21 cellular contexts compared by ENCODE assay signal in the genomic region with DNA sequence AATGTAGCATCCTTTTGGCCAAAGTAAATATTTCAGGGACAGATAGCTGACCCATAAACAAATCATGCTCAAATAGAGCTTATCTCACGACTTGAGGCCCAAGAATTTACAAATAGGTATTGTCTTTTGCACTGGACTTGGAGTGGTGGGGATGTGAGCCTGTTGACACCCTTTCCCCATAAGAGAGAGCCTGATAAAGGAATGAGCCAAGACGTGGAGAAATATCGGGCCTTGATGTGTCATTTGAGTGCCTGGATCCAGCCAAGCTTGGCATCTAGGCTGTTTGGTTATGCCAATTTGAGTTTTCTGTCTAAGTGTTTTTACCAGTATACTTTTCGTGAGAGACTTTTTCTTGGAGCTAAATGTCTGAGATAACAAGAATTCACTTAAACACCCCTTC.
DNase-seq lines count a peak whose midpoint lies in the region; ATAC-seq, FAIRE-seq and TF ChIP-seq lines count a peak whose summit lies in the region.
"Had no signal": no experiment of that assay in that cellular context is flagged by ENCODE, and none has a peak within 500 bp of the region (broad histone marks: within the 10 kb centered on the region; RNA-seq: fewer than 3 reads in every experiment).

No MANE protein-coding gene starts in this region.

- H3K4me3 ChIP-seq in left ventricle myocardium inferior: no peak overlapping the region
- no peak overlapping the region for H3K4me3 ChIP-seq in mesendoderm (ENCODE audit: low read length)
- no peak overlapping the region for H3K4me3 ChIP-seq in gastrocnemius medialis
- H3K4me3 ChIP-seq: GM12878 had no signal

- peak overlapping the region; percentile 86 for H2BK15ac ChIP-seq in mesendoderm (replicated peaks; ENCODE audit: low read depth)

- H3K79me1 ChIP-seq in mesendoderm (ENCODE audit: low read length): no peaks in the 10 kb centered on the region

- ATAC-seq in left ventricle myocardium superior: peak; percentile 27
- ATAC-seq in gastrocnemius medialis: peak; percentile 88 to 98
- ATAC-seq: GM12878, HepG2 had no signal

- no peak overlapping the region for H3K27ac Mint-ChIP-seq in activated T-helper 2 cell treated with anti-CD3 and anti-CD28 coated beads, Interferon-gamma antibody, Interleukin-2, Interleukin-4, amounts not matched to agents 10 μg/mL and 5 μg/mL and 100 μg/mL, durations not matched to agents 14 hours and 24 hours and 36 hours
- H3K27ac Mint-ChIP-seq: CD4-positive, CD25-positive, alpha-beta regulatory T cell; H9 had no signal

- no peak overlapping the region for H2BK5ac ChIP-seq in mesendoderm (ENCODE audit: low read length)

- TF ChIP-seq CTCF in left ventricle myocardium inferior (IDR thresholded peaks at IDR 0.05; ENCODE audit: borderline replicate concordance) (no peak), gastrocnemius medialis (IDR thresholded peaks at IDR 0.05 in 4 of 5, conservative IDR thresholded peaks at IDR 0.05 in 1 of 5) (no peak)

- in situ Hi-C loops in gastrocnemius medialis (cut with MboI; ENCODE audit: low sequenced_read_pairs in 4 of 4): no loop called here

- DNase-seq in left ventricle myocardium superior (no peak), left ventricle myocardium inferior (no peak), mesendoderm (no peak), gastrocnemius medialis (peak; percentile 33 to 64), HTR-8/SVneo (ENCODE audit: insufficient read length, low spot score) (no peak)
- no peak for DNase-seq in activated T-helper 2 cell treated with anti-CD3 and anti-CD28 coated beads, Interferon-gamma antibody, Interleukin-2, Interleukin-4, amounts not matched to agents 10 μg/mL and 5 μg/mL and 100 μg/mL, durations not matched to agents 14 hours and 24 hours and 36 hours (ENCODE audit: low spot score)
- DNase-seq: ACHN; BE2C; C1 segment of cervical spinal cord; CD4-positive, CD25-positive, alpha-beta regulatory T cell; CD8-positive, alpha-beta memory T cell; COR-L47; DMS 273 treated with DMSO at 0.1 percent for 48 hours; DMS53; DND-41; EL; GOT3; H9 had no signal

- H3K27ac ChIP-seq in left ventricle myocardium inferior (replicated peaks) (no peak overlapping the region), mesendoderm (ENCODE audit: low read depth, low read length) (no peak overlapping the region), gastrocnemius medialis (peak overlapping the region; percentile 65 to 82 (median 78))

- H3K9me3 Mint-ChIP-seq in activated T-helper 2 cell treated with anti-CD3 and anti-CD28 coated beads, Interferon-gamma antibody, Interleukin-2, Interleukin-4, amounts not matched to agents 10 μg/mL and 5 μg/mL and 100 μg/mL, durations not matched to agents 14 hours and 24 hours and 36 hours: no peaks in the 10 kb centered on the region

- H3K4me1 ChIP-seq in left ventricle myocardium inferior (peaks cover 10% of the 10 kb centered on the region), mesendoderm (ENCODE audit: control insufficient read depth, low read depth, low read length) (peaks cover 4% of the 10 kb centered on the region), gastrocnemius medialis (peaks cover 19 to 23% of the 10 kb centered on the region in 2 donors)
- H3K4me1 ChIP-seq: BE2C had no signal

- no peaks in the 10 kb centered on the region for H3K4me1 Mint-ChIP-seq in activated T-helper 2 cell treated with anti-CD3 and anti-CD28 coated beads, Interferon-gamma antibody, Interleukin-2, Interleukin-4, amounts not matched to agents 10 μg/mL and 5 μg/mL and 100 μg/mL, durations not matched to agents 14 hours and 24 hours and 36 hours (ENCODE audit: low read depth)
- H3K4me1 Mint-ChIP-seq: CD8-positive, alpha-beta memory T cell had no signal

- intact Hi-C loops in left ventricle myocardium superior (cut with micrococcal nuclease) (no loop called here), left ventricle myocardium inferior (cut with micrococcal nuclease) (no loop called here), gastrocnemius medialis (cut with DNase I; ENCODE audit: low total_unique reads) (no loop called here)
- intact Hi-C loops in activated T-helper 2 cell treated with anti-CD3 and anti-CD28 coated beads, Interferon-gamma antibody, Interleukin-2, Interleukin-4, amounts not matched to agents 10 μg/mL and 5 μg/mL and 100 μg/mL, durations not matched to agents 14 hours and 24 hours and 36 hours (cut with micrococcal nuclease): no loop called here

- H3K9ac ChIP-seq in mesendoderm (ENCODE audit: low read length): no peak overlapping the region

- peaks cover 18% of the 10 kb centered on the region for H3K27me3 Mint-ChIP-seq in activated T-helper 2 cell treated with anti-CD3 and anti-CD28 coated beads, Interferon-gamma antibody, Interleukin-2, Interleukin-4, amounts not matched to agents 10 μg/mL and 5 μg/mL and 100 μg/mL, durations not matched to agents 14 hours and 24 hours and 36 hours (ENCODE audit: low read depth)

- no peak overlapping the region for H3K18ac ChIP-seq in mesendoderm (ENCODE audit: low read length)

- H3K36me3 Mint-ChIP-seq in activated T-helper 2 cell treated with anti-CD3 and anti-CD28 coated beads, Interferon-gamma antibody, Interleukin-2, Interleukin-4, amounts not matched to agents 10 μg/mL and 5 μg/mL and 100 μg/mL, durations not matched to agents 14 hours and 24 hours and 36 hours (ENCODE audit: low read depth): no peaks in the 10 kb centered on the region
- H3K36me3 Mint-ChIP-seq: CD4-positive, CD25-positive, alpha-beta regulatory T cell had no signal

- H2AK5ac ChIP-seq in mesendoderm (ENCODE audit: low read length): no peak overlapping the region

- no peak overlapping the region for H3K4me3 Mint-ChIP-seq in activated T-helper 2 cell treated with anti-CD3 and anti-CD28 coated beads, Interferon-gamma antibody, Interleukin-2, Interleukin-4, amounts not matched to agents 10 μg/mL and 5 μg/mL and 100 μg/mL, durations not matched to agents 14 hours and 24 hours and 36 hours (ENCODE audit: low read depth)
- H3K4me3 Mint-ChIP-seq: CD4-positive, CD25-positive, alpha-beta regulatory T cell; CD8-positive, alpha-beta memory T cell; H9 had no signal

- no CpG with 5 or more reads among the region's 4 CpGs for WGBS in mesendoderm (ENCODE audit: extremely low coverage, insufficient coverage, low lambda C conversion rate)

- no peak overlapping the region for H4K5ac ChIP-seq in mesendoderm (ENCODE audit: low read length)

- H2BK120ac ChIP-seq in mesendoderm (ENCODE audit: low read depth, low read length): no peak overlapping the region

- H3K79me2 ChIP-seq in mesendoderm (ENCODE audit: control insufficient read depth, insufficient read depth, low read length): no peaks in the 10 kb centered on the region

- H3K23ac ChIP-seq in mesendoderm (ENCODE audit: low read length): no peak overlapping the region

- FAIRE-seq in HTR-8/SVneo (lab: Jason Lieb, UNC): no peak
- FAIRE-seq: A204.1, GM12878, HepG2 had no signal

- TF ChIP-seq POLR2A in gastrocnemius medialis (IDR thresholded peaks at IDR 0.05): no peak

- H3K27me3 ChIP-seq in left ventricle myocardium inferior (ENCODE audit: low read depth) (no peaks in the 10 kb centered on the region), mesendoderm (ENCODE audit: insufficient read depth, low read length, poor library complexity) (no peaks in the 10 kb centered on the region), gastrocnemius medialis (no peaks in the 10 kb centered on the region)
- H3K27me3 ChIP-seq: BE2C had no signal

- no peak overlapping the region for H4K8ac ChIP-seq in mesendoderm (ENCODE audit: low read depth, low read length)

- no peak overlapping the region for H3K4ac ChIP-seq in mesendoderm (ENCODE audit: low read depth, low read length)

- no peak overlapping the region for H3K4me2 ChIP-seq in mesendoderm (ENCODE audit: low read length)

- no peak overlapping the region for H3K56ac ChIP-seq in mesendoderm (ENCODE audit: low read length)

- H3K36me3 ChIP-seq in left ventricle myocardium inferior (no peaks in the 10 kb centered on the region), mesendoderm (ENCODE audit: control insufficient read depth, insufficient read depth, low read length) (no peaks in the 10 kb centered on the region), gastrocnemius medialis (no peaks in the 10 kb centered on the region)
- H3K36me3 ChIP-seq: BE2C had no signal

- H3K9me3 ChIP-seq in left ventricle myocardium inferior (replicated peaks): peaks cover 20% of the 10 kb centered on the region
- no peaks in the 10 kb centered on the region for H3K9me3 ChIP-seq in gastrocnemius medialis
- H3K9me3 ChIP-seq: BE2C had no signal

Comparison
In these comparisons a context has a peak if more than half of its experiments do, and no peak if none do; other contexts are left out.
1. DNase-seq: peak in gastrocnemius medialis (2 of 2); none in left ventricle myocardium superior (single experiment), left ventricle myocardium inferior (single experiment), mesendoderm (single experiment), HTR-8/SVneo (single experiment) and activated T-helper 2 cell treated with anti-CD3 and anti-CD28 coated beads, Interferon-gamma antibody, Interleukin-2, Interleukin-4, amounts not matched to agents 10 μg/mL and 5 μg/mL and 100 μg/mL, durations not matched to agents 14 hours and 24 hours and 36 hours (single experiment).
2. H3K27ac ChIP-seq: peak in gastrocnemius medialis (4 of 4); none in left ventricle myocardium inferior (single experiment) and mesendoderm (single experiment).